ENCODE assay signal across 17 cellular contexts in genomic region chr10:29955308-29955935, GRCh38.
DNase-seq lines count a peak whose midpoint lies in the region; ATAC-seq and TF ChIP-seq lines count a peak whose summit lies in the region.
"Had no signal": no experiment of that assay in that cellular context is flagged by ENCODE, and none has a peak within 500 bp of the region (broad histone marks: within the 10 kb centered on the region; RNA-seq: fewer than 3 reads in every experiment).

No MANE protein-coding gene starts in this region.

- in situ Hi-C loops in astrocyte of the spinal cord (cut with HindIII; ENCODE audit: low sequenced_read_pairs), result no loop called here

- ATAC-seq in natural killer cell treated with Interleukin-12 subunit alpha and Interleukin-12 subunit beta and Interleukin-15 and Interleukin-18, amount 100 ng/mL, for 72 hours, result no peak
- ATAC-seq in GM19324 (IDR thresholded peaks at IDR 0.05; ENCODE audit: low FRiP score, unreplicated experiment), result no peak
- ATAC-seq: gastroesophageal sphincter had no signal

- no peaks in the 10 kb centered on the region for H3K36me3 Mint-ChIP-seq in natural killer cell treated with Interleukin-12 subunit alpha and Interleukin-12 subunit beta and Interleukin-15 and Interleukin-18, amount 100 ng/mL, for 72 hours
- H3K36me3 Mint-ChIP-seq: CD4-positive, alpha-beta memory T cell had no signal

- peaks cover 0 to 4% of the 10 kb centered on the region in 2 donors for H3K4me1 Mint-ChIP-seq in natural killer cell treated with Interleukin-12 subunit alpha and Interleukin-12 subunit beta and Interleukin-15 and Interleukin-18, amount 100 ng/mL, for 72 hours (ENCODE audit: low read depth in 2 of 2)
- H3K4me1 Mint-ChIP-seq: CD4-positive, alpha-beta memory T cell had no signal

- peak; percentile 29 for TF ChIP-seq CTCF in astrocyte of the spinal cord (IDR thresholded peaks at IDR 0.05; ENCODE audit: low read depth, low read length)

- DNase-seq in DMS53 (lab: John Stamatoyannopoulos, UW) (peak; percentile 54), DMS53 treated with DMSO at 0.1 percent for 48 hours (lab: John Stamatoyannopoulos, UW; ENCODE audit: unreplicated experiment) (no peak), astrocyte of the spinal cord (ENCODE audit: low read depth, low spot score) (peak; percentile 84), iris pigment epithelial cell (ENCODE audit: low read depth) (peak; percentile 91), T-helper 9 cell (no peak)
- no peak for DNase-seq in stimulated activated CD4-positive, alpha-beta T cell treated with anti-CD3 and anti-CD28 coated beads, Interleukin-4, amount 100 ng/mL, for 24 hours
- no peak for DNase-seq in natural killer cell treated with Interleukin-12 subunit alpha and Interleukin-12 subunit beta and Interleukin-15 and Interleukin-18, amount 100 ng/mL, for 72 hours (ENCODE audit: low spot score)
- DNase-seq: activated CD8-positive, alpha-beta memory T cell treated with anti-CD3 and anti-CD28 coated beads for 24 hours; anterior cingulate cortex; CD4-positive, alpha-beta memory T cell; NCI-H1105; retina; stimulated activated CD4-positive, alpha-beta T cell treated with anti-CD3 and anti-CD28 coated beads, Interleukin-2, amount 100 ng/mL, for 24 hours; stimulated activated CD8-positive, alpha-beta memory T cell treated with anti-CD3 and anti-CD28 coated beads, Interleukin-4, amount 100 ng/mL, for 48 hours; trophoblast cell had no signal

- no peaks in the 10 kb centered on the region for H3K9me3 Mint-ChIP-seq in natural killer cell treated with Interleukin-12 subunit alpha and Interleukin-12 subunit beta and Interleukin-15 and Interleukin-18, amount 100 ng/mL, for 72 hours

- peaks cover 3 to 4% of the 10 kb centered on the region in 2 donors for H3K27me3 Mint-ChIP-seq in natural killer cell treated with Interleukin-12 subunit alpha and Interleukin-12 subunit beta and Interleukin-15 and Interleukin-18, amount 100 ng/mL, for 72 hours

- no peak overlapping the region for H3K27ac Mint-ChIP-seq in natural killer cell treated with Interleukin-12 subunit alpha and Interleukin-12 subunit beta and Interleukin-15 and Interleukin-18, amount 100 ng/mL, for 72 hours
- H3K27ac Mint-ChIP-seq: CD4-positive, alpha-beta memory T cell had no signal

- no peak overlapping the region for H3K4me3 ChIP-seq in astrocyte of the spinal cord (ENCODE audit: low read depth, low read length)
- H3K4me3 ChIP-seq: gastroesophageal sphincter had no signal

- no peak overlapping the region for H3K4me3 Mint-ChIP-seq in natural killer cell treated with Interleukin-12 subunit alpha and Interleukin-12 subunit beta and Interleukin-15 and Interleukin-18, amount 100 ng/mL, for 72 hours
- H3K4me3 Mint-ChIP-seq: CD4-positive, alpha-beta memory T cell had no signal

Comparison
In these comparisons a context has a peak if more than half of its experiments do, and no peak if none do; other contexts are left out.
1. DNase-seq: peak in DMS53 (single experiment), astrocyte of the spinal cord (single experiment) and iris pigment epithelial cell (single experiment); none in DMS53 treated with DMSO at 0.1 percent for 48 hours (single experiment), stimulated activated CD4-positive, alpha-beta T cell treated with anti-CD3 and anti-CD28 coated beads, Interleukin-4, amount 100 ng/mL, for 24 hours (single experiment), natural killer cell treated with Interleukin-12 subunit alpha and Interleukin-12 subunit beta and Interleukin-15 and Interleukin-18, amount 100 ng/mL, for 72 hours (single experiment) and T-helper 9 cell (single experiment).